In genomic region chr18:1578505-1578904, GRCh38 we compare ENCODE assay signal across 22 cellular contexts.
"Had no signal": no experiment of that assay in that cellular context is flagged by ENCODE, and none has a peak within 500 bp of the region (broad histone marks: within the 10 kb centered on the region; RNA-seq: fewer than 3 reads in every experiment).

No MANE protein-coding gene starts in this region.

- ATAC-seq: activated T-cell treated with anti-CD3 and anti-CD28 coated beads, Interleukin-2, amount 50 U/mL, for 72 hours; esophagus mucosa; natural killer cell treated with Interleukin-12 subunit alpha and Interleukin-12 subunit beta and Interleukin-15 and Interleukin-18, amount 100 ng/mL, for 72 hours; stimulated activated naive CD8-positive, alpha-beta T cell treated with anti-CD3 and anti-CD28 coated beads, Interleukin-15, amount 100 ng/mL, for 72 hours had no signal

- H3K4me1 ChIP-seq: left ventricle myocardium inferior, right atrium auricular region had no signal

- H3K27me3 Mint-ChIP-seq: activated CD4-positive, alpha-beta T cell treated with anti-CD3 and anti-CD28 coated beads, Interleukin-2, amount 10 ng/mL, durations not matched to agents 7 days and 5 days; natural killer cell treated with Interleukin-12 subunit alpha and Interleukin-12 subunit beta and Interleukin-15 and Interleukin-18, amount 100 ng/mL, for 72 hours had no signal

- H3K9me3 Mint-ChIP-seq: activated CD4-positive, alpha-beta T cell treated with anti-CD3 and anti-CD28 coated beads, Interleukin-2, amount 10 ng/mL, durations not matched to agents 7 days and 5 days; natural killer cell treated with Interleukin-12 subunit alpha and Interleukin-12 subunit beta and Interleukin-15 and Interleukin-18, amount 100 ng/mL, for 72 hours; stimulated activated naive CD8-positive, alpha-beta T cell treated with anti-CD3 and anti-CD28 coated beads, Interleukin-15, amount 100 ng/mL, for 72 hours had no signal

- DNase-seq: activated CD4-positive, alpha-beta T cell treated with anti-CD3 and anti-CD28 coated beads, Interleukin-2, amount 10 ng/mL, durations not matched to agents 7 days and 5 days; activated CD4-positive, CD25-positive, alpha-beta regulatory T cell; activated CD8-positive, alpha-beta memory T cell treated with anti-CD3 and anti-CD28 coated beads, Interleukin-2, amount 50 U/mL, for 48 hours; activated gamma-delta T cell treated with Interleukin-2 at 50 U/mL for 16 hours; activated T-cell treated with anti-CD3 and anti-CD28 coated beads, Interleukin-2, amount 50 U/mL, for 72 hours; amniotic stem cell; caudate nucleus; hippocampal formation; kidney; left ventricle myocardium inferior; mesenchymal stem cell; nucleus accumbens; stimulated activated CD4-positive, alpha-beta T cell treated with anti-CD3 and anti-CD28 coated beads, Interleukin-4, amount 100 ng/mL, for 24 hours; stimulated activated naive CD8-positive, alpha-beta T cell treated with anti-CD3 and anti-CD28 coated beads, Interleukin-15, amount 100 ng/mL, for 72 hours; T-helper 1 cell had no signal

- H3K27ac ChIP-seq: left ventricle myocardium inferior, right atrium auricular region, skin epidermis, thoracic aorta had no signal

- H3K36me3 ChIP-seq: left ventricle myocardium inferior, right atrium auricular region, thoracic aorta had no signal

- H3K36me3 Mint-ChIP-seq: activated naive CD8-positive, alpha-beta T cell; natural killer cell treated with Interleukin-12 subunit alpha and Interleukin-12 subunit beta and Interleukin-15 and Interleukin-18, amount 100 ng/mL, for 72 hours had no signal

- H3K27me3 ChIP-seq: right atrium auricular region had no signal

- H3K4me3 ChIP-seq: left ventricle myocardium inferior, right atrium auricular region, skin epidermis, thoracic aorta had no signal

- H3K4me3 Mint-ChIP-seq: activated CD4-positive, alpha-beta T cell treated with anti-CD3 and anti-CD28 coated beads, Interleukin-2, amount 10 ng/mL, durations not matched to agents 7 days and 5 days; activated naive CD8-positive, alpha-beta T cell; activated T-cell treated with anti-CD3 and anti-CD28 coated beads, Interleukin-2, amount 50 U/mL, for 72 hours; natural killer cell treated with Interleukin-12 subunit alpha and Interleukin-12 subunit beta and Interleukin-15 and Interleukin-18, amount 100 ng/mL, for 72 hours; stimulated activated naive CD8-positive, alpha-beta T cell treated with anti-CD3 and anti-CD28 coated beads, Interleukin-15, amount 100 ng/mL, for 72 hours had no signal

- H3K27ac Mint-ChIP-seq: activated CD4-positive, alpha-beta T cell treated with anti-CD3 and anti-CD28 coated beads, Interleukin-2, amount 10 ng/mL, durations not matched to agents 7 days and 5 days; activated naive CD8-positive, alpha-beta T cell; activated T-cell treated with anti-CD3 and anti-CD28 coated beads, Interleukin-2, amount 50 U/mL, for 72 hours; natural killer cell treated with Interleukin-12 subunit alpha and Interleukin-12 subunit beta and Interleukin-15 and Interleukin-18, amount 100 ng/mL, for 72 hours; progenitor cell of endocrine pancreas; stimulated activated naive CD8-positive, alpha-beta T cell treated with anti-CD3 and anti-CD28 coated beads, Interleukin-15, amount 100 ng/mL, for 72 hours had no signal

- H3K4me1 Mint-ChIP-seq: activated CD4-positive, alpha-beta T cell treated with anti-CD3 and anti-CD28 coated beads, Interleukin-2, amount 10 ng/mL, durations not matched to agents 7 days and 5 days; stimulated activated naive CD8-positive, alpha-beta T cell treated with anti-CD3 and anti-CD28 coated beads, Interleukin-15, amount 100 ng/mL, for 72 hours had no signal
